In genomic region chr1:1322952-1323351, GRCh38 we compare ENCODE assay signal across 10 cellular contexts. TPM values are rescaled to one million over a fixed set of nuclear protein-coding genes. Genes with fewer than 3 reads are reported as not detected.
A peak's percentile ranks its signal among the peaks of the same experiment; 100 is the strongest.
DNase-seq lines count a peak whose midpoint lies in the region; ATAC-seq and TF ChIP-seq lines count a peak whose summit lies in the region.
"Had no signal": no experiment of that assay in that cellular context is flagged by ENCODE, and none has a peak within 500 bp of the region (broad histone marks: within the 10 kb centered on the region; RNA-seq: fewer than 3 reads in every experiment).

No MANE protein-coding gene starts in this region.

- H2BK12ac ChIP-seq in mesenchymal stem cell (ENCODE audit: low read length in 2 of 2) = peak overlapping the region in 1 of 2 experiments; percentile 15

- H2BK5ac ChIP-seq in mesenchymal stem cell (ENCODE audit: low read depth, low read length, poor library complexity, severe bottlenecking) = no peak overlapping the region
- H2BK5ac ChIP-seq in mesendoderm (ENCODE audit: low read length) = no peak overlapping the region

- H3K4me1 Mint-ChIP-seq in activated CD4-positive, alpha-beta memory T cell treated with anti-CD3 and anti-CD28 coated beads, Interleukin-2, amount 10 ng/mL, durations not matched to agents 7 days and 5 days = peaks cover 40% of the 10 kb centered on the region

- peak overlapping the region; percentile 87 for H3K4me3 Mint-ChIP-seq in activated CD4-positive, alpha-beta memory T cell treated with anti-CD3 and anti-CD28 coated beads, Interleukin-2, amount 10 ng/mL, durations not matched to agents 7 days and 5 days

- H3K4me2 ChIP-seq in mesenchymal stem cell (ENCODE audit: low read length, poor library complexity, severe bottlenecking) = peak overlapping the region; percentile 30
- no peak overlapping the region for H3K4me2 ChIP-seq in mesendoderm (ENCODE audit: low read length)

- no peak for DNase-seq in AG04449 (ENCODE audit: low read depth, low spot score)
- no peak for DNase-seq in GM12864 (ENCODE audit: low read depth)
- DNase-seq in activated CD4-positive, alpha-beta memory T cell treated with anti-CD3 and anti-CD28 coated beads, Interleukin-2, amount 10 ng/mL, durations not matched to agents 7 days and 5 days = no peak
- no peak for DNase-seq in mesenchymal stem cell
- no peak for DNase-seq in SW 1271 (lab: John Stamatoyannopoulos, UW)
- no peak for DNase-seq in mesendoderm
- no peak for DNase-seq in uterus
- DNase-seq: NCI-H187; stimulated activated CD4-positive, alpha-beta T cell treated with anti-CD3 and anti-CD28 coated beads, Interleukin-1b, Interleukin-23, amount 100 ng/mL, for 48 hours had no signal

- H2AK5ac ChIP-seq in mesenchymal stem cell (ENCODE audit: low read length, severe bottlenecking) (no peak overlapping the region), mesendoderm (ENCODE audit: low read length) (no peak overlapping the region)

- no peak overlapping the region for H4K5ac ChIP-seq in mesendoderm (ENCODE audit: low read length)

- H3K27me3 Mint-ChIP-seq in activated CD4-positive, alpha-beta memory T cell treated with anti-CD3 and anti-CD28 coated beads, Interleukin-2, amount 10 ng/mL, durations not matched to agents 7 days and 5 days = no peaks in the 10 kb centered on the region

- POLR2A ChIA-PET in AG04449 (lab: Yijun Ruan, JAX) = no interaction called here
- POLR2A ChIA-PET in activated CD4-positive, alpha-beta memory T cell treated with anti-CD3 and anti-CD28 coated beads, Interleukin-2, amount 10 ng/mL, durations not matched to agents 7 days and 5 days (lab: Charles Lee) = interaction anchor here (1.6 kb wide), 1 partner anchor 10 kb away, joined by 6 read pairs; no protein-coding TSS in a partner anchor

- no peak overlapping the region for H3K27ac ChIP-seq in mesenchymal stem cell (ENCODE audit: low read length, poor library complexity, severe bottlenecking)
- H3K27ac ChIP-seq in mesendoderm (ENCODE audit: low read depth, low read length) = no peak overlapping the region
- no peak overlapping the region for H3K27ac ChIP-seq in uterus

- H3K27me3 ChIP-seq in mesenchymal stem cell (ENCODE audit: control insufficient read depth in 1 of 2, insufficient read depth in 1 of 2, low read length in 2 of 2) = no peaks in the 10 kb centered on the region
- no peaks in the 10 kb centered on the region for H3K27me3 ChIP-seq in mesendoderm (ENCODE audit: insufficient read depth, low read length, poor library complexity)
- no peaks in the 10 kb centered on the region for H3K27me3 ChIP-seq in uterus

- no peak for TF ChIP-seq CTCF in AG04449 (IDR thresholded peaks at IDR 0.05; ENCODE audit: insufficient read depth, low read length, missing control alignments)
- no peak for TF ChIP-seq CTCF in GM12864 (IDR thresholded peaks at IDR 0.05; ENCODE audit: low read depth, low read length, missing control alignments)
- no peak for TF ChIP-seq CTCF in uterus (IDR thresholded peaks at IDR 0.05)

- ATAC-seq in activated CD4-positive, CD25-positive, alpha-beta regulatory T cell treated with anti-CD3 and anti-CD28 coated beads, Interleukin-2, amount 50 U/mL, for 24 hours = no peak

- H3K4ac ChIP-seq in mesenchymal stem cell (ENCODE audit: low read depth in 1 of 2, low read length in 2 of 2) (no peak overlapping the region), mesendoderm (ENCODE audit: low read depth, low read length) (no peak overlapping the region)

- H3K79me2 ChIP-seq in mesendoderm (ENCODE audit: control insufficient read depth, insufficient read depth, low read length) = peaks cover 41% of the 10 kb centered on the region

- no peak overlapping the region for H3K23ac ChIP-seq in mesenchymal stem cell (ENCODE audit: low read length in 2 of 2)
- H3K23ac ChIP-seq in mesendoderm (ENCODE audit: low read length) = no peak overlapping the region

- no peaks in the 10 kb centered on the region for H3K9me3 Mint-ChIP-seq in activated CD4-positive, alpha-beta memory T cell treated with anti-CD3 and anti-CD28 coated beads, Interleukin-2, amount 10 ng/mL, durations not matched to agents 7 days and 5 days

- peak overlapping the region; percentile 58 for H3K9ac ChIP-seq in mesenchymal stem cell (ENCODE audit: low read length)
- H3K9ac ChIP-seq in mesendoderm (ENCODE audit: low read length) = no peak overlapping the region

- H3K56ac ChIP-seq in mesendoderm (ENCODE audit: low read length) = no peak overlapping the region

- H3K79me1 ChIP-seq in mesenchymal stem cell (replicated peaks; ENCODE audit: low read length, poor library complexity, severe bottlenecking) = peaks cover 17% of the 10 kb centered on the region
- H3K79me1 ChIP-seq in mesendoderm (ENCODE audit: low read length) = peaks cover 24% of the 10 kb centered on the region

- H3K18ac ChIP-seq in mesenchymal stem cell (ENCODE audit: low read depth in 1 of 2, low read length in 2 of 2) = no peak overlapping the region
- no peak overlapping the region for H3K18ac ChIP-seq in mesendoderm (ENCODE audit: low read length)

- H4K8ac ChIP-seq in mesenchymal stem cell (ENCODE audit: low read length) = no peak overlapping the region
- H4K8ac ChIP-seq in mesendoderm (ENCODE audit: low read depth, low read length) = no peak overlapping the region

- CTCF ChIA-PET in AG04449 (lab: Yijun Ruan, JAX) = interaction anchor here (0.7 kb wide), 1 partner anchor 17 kb away, joined by 3 read pairs; no protein-coding TSS in a partner anchor
- CTCF ChIA-PET in activated CD4-positive, alpha-beta memory T cell treated with anti-CD3 and anti-CD28 coated beads, Interleukin-2, amount 10 ng/mL, durations not matched to agents 7 days and 5 days (lab: Charles Lee) = no interaction called here

- intact Hi-C loops in uterus (cut with DNase I; ENCODE audit: low total_unique reads) = no loop called here

- no peak overlapping the region for H2BK120ac ChIP-seq in mesenchymal stem cell (ENCODE audit: low read depth, low read length)
- no peak overlapping the region for H2BK120ac ChIP-seq in mesendoderm (ENCODE audit: low read depth, low read length)

- H2AFZ ChIP-seq in mesenchymal stem cell (ENCODE audit: low read depth, low read length) = no peak overlapping the region

- H3K4me1 ChIP-seq in mesenchymal stem cell (ENCODE audit: control insufficient read depth, insufficient read depth, low read depth, low read length) (peaks cover 64% of the 10 kb centered on the region), mesendoderm (ENCODE audit: control insufficient read depth, low read depth, low read length) (no peaks in the 10 kb centered on the region), uterus (peaks cover 18 to 65% of the 10 kb centered on the region in 2 donors)

- H3K9me3 ChIP-seq in mesenchymal stem cell (ENCODE audit: control insufficient read depth, low read length) = no peaks in the 10 kb centered on the region
- H3K9me3 ChIP-seq in uterus = no peaks in the 10 kb centered on the region

- peaks cover 31 to 62% of the 10 kb centered on the region in 2 experiments for H3K36me3 ChIP-seq in mesenchymal stem cell (ENCODE audit: control insufficient read depth in 1 of 2, insufficient read depth in 2 of 2, low read depth in 1 of 2, low read length in 2 of 2)
- H3K36me3 ChIP-seq in mesendoderm (ENCODE audit: control insufficient read depth, insufficient read depth, low read length) = no peaks in the 10 kb centered on the region
- H3K36me3 ChIP-seq in uterus = no peaks in the 10 kb centered on the region

- H3K4me3 ChIP-seq in AG04449 (ENCODE audit: low read depth, low read length) (peak overlapping the region; percentile 15; the same call in 1 of the 2 replicates), GM12864 (ENCODE audit: low read depth, low read length) (peak overlapping the region; percentile 43; the same call in 1 of the 2 replicates), mesenchymal stem cell (ENCODE audit: insufficient read depth in 1 of 2, low read depth in 1 of 2, low read length in 2 of 2) (peak overlapping the region in 1 of 2 experiments; percentile 64), mesendoderm (ENCODE audit: low read length) (no peak overlapping the region), uterus (no peak overlapping the region)

- peaks cover 18% of the 10 kb centered on the region for H3K36me3 Mint-ChIP-seq in activated CD4-positive, alpha-beta memory T cell treated with anti-CD3 and anti-CD28 coated beads, Interleukin-2, amount 10 ng/mL, durations not matched to agents 7 days and 5 days (ENCODE audit: low read depth)

- 96% methylated on average over 10 of the region's 10 CpGs for WGBS in mesenchymal stem cell
- WGBS in mesendoderm (ENCODE audit: extremely low coverage, insufficient coverage, low lambda C conversion rate) = no CpG with 5 or more reads among the region's 10 CpGs

- peak overlapping the region; percentile 72 for H3K27ac Mint-ChIP-seq in activated CD4-positive, alpha-beta memory T cell treated with anti-CD3 and anti-CD28 coated beads, Interleukin-2, amount 10 ng/mL, durations not matched to agents 7 days and 5 days

- TF ChIP-seq POLR2A in uterus (IDR thresholded peaks at IDR 0.05) = no peak

- H4K91ac ChIP-seq in mesenchymal stem cell (ENCODE audit: low read length) = no peak overlapping the region

- H2BK15ac ChIP-seq in mesenchymal stem cell (ENCODE audit: low read depth, poor library complexity, severe bottlenecking) (no peak overlapping the region), mesendoderm (replicated peaks; ENCODE audit: low read depth) (no peak overlapping the region)

- no peak overlapping the region for H3K14ac ChIP-seq in mesenchymal stem cell (ENCODE audit: low read length in 2 of 2)

RNA-seq across cellular contexts. Expression of gene INTS11, which starts 1.5 kb away (rescaled TPM):
- 100 to 1,000 TPM; 109 to 111 TPM for total RNA-seq in activated CD4-positive, alpha-beta memory T cell treated with anti-CD3 and anti-CD28 coated beads, Interleukin-2, amount 10 ng/mL, durations not matched to agents 7 days and 5 days
- 57.1 TPM for polyA plus RNA-seq in mesenchymal stem cell (2013, experiment 1 of 2)
- polyA plus RNA-seq in mesenchymal stem cell (2013, experiment 2 of 2) = 55.5 TPM
- 75.3 TPM for polyA plus RNA-seq in mesendoderm (2013, experiment 1 of 2)
- 73.8 TPM for polyA plus RNA-seq in mesendoderm (2013, experiment 2 of 2)
- total RNA-seq in uterus = 100 to 1,000 TPM in 2 of 4 donors, 10 to 100 TPM in 2; 45.6 to 277 (median 130) TPM

RNA-seq across cellular contexts. Expression of gene CPTP, which starts 1.6 kb away (rescaled TPM):
- 10 to 100 TPM; 19.8 to 21.9 TPM for total RNA-seq in activated CD4-positive, alpha-beta memory T cell treated with anti-CD3 and anti-CD28 coated beads, Interleukin-2, amount 10 ng/mL, durations not matched to agents 7 days and 5 days
- polyA plus RNA-seq in mesenchymal stem cell (2013, experiment 1 of 2) = 17.8 TPM
- polyA plus RNA-seq in mesenchymal stem cell (2013, experiment 2 of 2) = 17.7 TPM
- polyA plus RNA-seq in mesendoderm (2013, experiment 1 of 2) = 7.5 TPM
- polyA plus RNA-seq in mesendoderm (2013, experiment 2 of 2) = 7.1 TPM
- 10 to 100 TPM in 2 of 4 donors, 1 to 10 TPM in 2; 3.5 to 23.9 (median 16.4) TPM for total RNA-seq in uterus

RNA-seq across cellular contexts. Expression of gene TAS1R3, which starts 8.1 kb away (rescaled TPM):
- under 1 TPM; 0.75 to 0.78 TPM for total RNA-seq in activated CD4-positive, alpha-beta memory T cell treated with anti-CD3 and anti-CD28 coated beads, Interleukin-2, amount 10 ng/mL, durations not matched to agents 7 days and 5 days
- polyA plus RNA-seq in mesenchymal stem cell (2013, experiment 1 of 2) = 0.04 TPM
- polyA plus RNA-seq in mesenchymal stem cell (2013, experiment 2 of 2) = 0.04 TPM
- polyA plus RNA-seq in mesendoderm (2013, experiment 1 of 2) = 0.03 TPM
- 0.04 TPM for polyA plus RNA-seq in mesendoderm (2013, experiment 2 of 2)
- under 1 TPM in 2 of 4 donors, not detected in 2; 0.14 to 0.34 TPM for total RNA-seq in uterus

RNA-seq across cellular contexts. Expression of gene PUSL1, which starts 14.6 kb away (rescaled TPM):
- total RNA-seq in activated CD4-positive, alpha-beta memory T cell treated with anti-CD3 and anti-CD28 coated beads, Interleukin-2, amount 10 ng/mL, durations not matched to agents 7 days and 5 days = 10 to 100 TPM; 17.9 to 20.0 TPM
- polyA plus RNA-seq in mesenchymal stem cell (2013, experiment 1 of 2) = 17.7 TPM
- 18.3 TPM for polyA plus RNA-seq in mesenchymal stem cell (2013, experiment 2 of 2)
- polyA plus RNA-seq in mesendoderm (2013, experiment 1 of 2) = 24.0 TPM
- polyA plus RNA-seq in mesendoderm (2013, experiment 2 of 2) = 25.0 TPM
- 10 to 100 TPM; 14.7 to 34.1 (median 24.3) TPM for total RNA-seq in uterus

RNA-seq across cellular contexts. Expression of gene ACAP3, which starts 15.2 kb away (rescaled TPM):
- total RNA-seq in activated CD4-positive, alpha-beta memory T cell treated with anti-CD3 and anti-CD28 coated beads, Interleukin-2, amount 10 ng/mL, durations not matched to agents 7 days and 5 days = 10 to 100 TPM; 64.4 to 72.3 TPM
- 28.9 TPM for polyA plus RNA-seq in mesenchymal stem cell (2013, experiment 1 of 2)
- polyA plus RNA-seq in mesenchymal stem cell (2013, experiment 2 of 2) = 27.2 TPM
- 7.8 TPM for polyA plus RNA-seq in mesendoderm (2013, experiment 1 of 2)
- 8.1 TPM for polyA plus RNA-seq in mesendoderm (2013, experiment 2 of 2)
- 10 to 100 TPM; 11.2 to 98.5 (median 44.0) TPM for total RNA-seq in uterus

Comparison
In these comparisons a context has a peak if more than half of its experiments do, and no peak if none do; other contexts are left out.
1. H3K4me3 ChIP-seq: peak in AG04449 (single experiment) and GM12864 (single experiment); none in mesendoderm (single experiment) and uterus (0 of 2).